8 cellular contexts compared by ENCODE assay signal in the genomic region with DNA sequence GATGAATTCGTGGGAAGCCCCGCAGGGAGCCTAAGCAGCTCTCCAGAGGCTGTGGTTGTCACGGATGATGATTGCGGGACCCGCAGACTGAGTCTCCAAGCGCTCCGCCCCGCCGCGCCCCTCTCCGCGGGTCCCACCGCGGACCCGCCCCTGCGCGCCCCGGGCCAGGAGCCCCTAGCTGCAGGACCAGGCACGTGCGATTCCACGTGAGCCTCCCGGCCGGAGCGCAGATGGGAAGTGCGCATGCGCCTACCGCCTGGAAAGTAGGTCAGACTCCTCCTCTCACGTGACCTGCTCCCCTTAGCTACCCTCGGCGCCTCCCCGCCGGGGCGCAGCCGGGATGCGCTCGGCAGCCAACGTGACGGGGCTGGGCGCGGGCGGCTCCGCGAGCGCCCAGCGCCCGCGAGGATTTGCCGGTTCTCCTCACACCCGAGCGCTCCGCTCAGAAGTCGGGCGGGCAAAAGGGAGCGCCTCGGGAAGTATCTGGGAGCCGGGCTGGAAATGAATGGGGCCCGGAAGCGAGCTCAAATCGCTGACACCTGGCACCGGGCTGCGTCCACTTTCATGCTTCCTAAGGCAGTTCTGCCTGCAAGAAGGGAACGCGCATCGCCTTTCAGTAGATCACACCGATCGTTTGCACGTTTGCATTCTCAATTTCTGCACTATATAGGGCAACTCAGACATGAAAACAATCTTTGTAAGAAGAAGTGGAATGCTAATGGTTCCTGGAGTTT. TPM values are rescaled to one million over a fixed set of nuclear protein-coding genes. Genes with fewer than 3 reads are reported as not detected.
DNase-seq lines count a peak whose midpoint lies in the region; ATAC-seq and TF ChIP-seq lines count a peak whose summit lies in the region.

No MANE protein-coding gene starts in this region.

- H3K9me3 Mint-ChIP-seq in chondrocyte (ENCODE audit: low read depth): peaks cover 4% of the 10 kb centered on the region

- CTCF ChIA-PET in AG04450 (lab: Charles Lee): interaction anchor here (0.6 to 3.9 kb wide), 6 partner anchors 27 to 1616 kb away, joined by 3 to 24 read pairs (median 5); partner anchors contain the start of gene HLF

- H3K27me3 ChIP-seq in AG04450 (ENCODE audit: control insufficient read depth, insufficient read depth, low read length) (peaks cover 2% of the 10 kb centered on the region), kidney epithelial cell (ENCODE audit: control insufficient read depth, insufficient read depth, low read length) (no peaks in the 10 kb centered on the region)

- DNase-seq in AG04450 (ENCODE audit: low read depth, low spot score) (peak; percentile 73), NCI-H2196 treated with DMSO at 0.1 percent for 48 hours (lab: John Stamatoyannopoulos, UW; ENCODE audit: unreplicated experiment) (peak; percentile 90), chondrocyte (ENCODE audit: low spot score) (peak; percentile 95), kidney epithelial cell (ENCODE audit: low read depth) (peak; percentile 72)
- peak; percentile 79 to 80 for DNase-seq in activated CD4-positive, alpha-beta T cell treated with anti-CD3 and anti-CD28 coated beads for 24 hours (ENCODE audit: low read depth in 2 of 2)
- DNase-seq in stimulated activated CD4-positive, alpha-beta T cell treated with anti-CD3 and anti-CD28 coated beads, Interleukin-15, amount 100 ng/mL, for 24 hours: peak; percentile 92

- no peaks in the 10 kb centered on the region for H3K36me3 Mint-ChIP-seq in chondrocyte (ENCODE audit: low read depth)

- H3K27ac ChIP-seq in AG04450 (ENCODE audit: low read depth, low read length): no peak overlapping the region

- H3K36me3 ChIP-seq in kidney epithelial cell (ENCODE audit: control insufficient read depth, insufficient read depth, low read length): no peaks in the 10 kb centered on the region

- H3K27ac Mint-ChIP-seq in chondrocyte (ENCODE audit: unreplicated experiment): no peak overlapping the region

- H3K9me3 ChIP-seq in AG04450 (ENCODE audit: control insufficient read depth, insufficient read depth, low read length): no peaks in the 10 kb centered on the region

- H3K4me3 Mint-ChIP-seq in chondrocyte (ENCODE audit: unreplicated experiment): peak overlapping the region; percentile 78

- H3K4me3 ChIP-seq in AG04450 (ENCODE audit: low read depth, low read length) (peak overlapping the region; percentile 71), kidney epithelial cell (ENCODE audit: low read depth, low read length) (peak overlapping the region; percentile 52)

- H3K4me1 Mint-ChIP-seq in chondrocyte (ENCODE audit: low read depth): peaks cover 10% of the 10 kb centered on the region

- no peak for TF ChIP-seq CTCF in AG04450 (IDR thresholded peaks at IDR 0.05; ENCODE audit: low read depth, low read length)
- no peak for TF ChIP-seq CTCF in chondrocyte (IDR thresholded peaks at IDR 0.05)
- no peak for TF ChIP-seq CTCF in kidney epithelial cell (IDR thresholded peaks at IDR 0.05; ENCODE audit: insufficient read depth, low read length, poor library complexity, severe bottlenecking)

- peaks cover 20% of the 10 kb centered on the region for H3K27me3 Mint-ChIP-seq in chondrocyte (ENCODE audit: low read depth)

- POLR2A ChIA-PET in AG04450 (lab: Yijun Ruan, JAX): no interaction called here

- ATAC-seq in GM18909 (IDR thresholded peaks at IDR 0.05; ENCODE audit: poor library complexity, unreplicated experiment) (peak; percentile 93), HG03139 (IDR thresholded peaks at IDR 0.05; ENCODE audit: unreplicated experiment) (peak; percentile 90)

RNA-seq across cellular contexts. Expression of gene HLF, which starts 26.4 kb away (rescaled TPM):
- polyA plus RNA-seq in AG04450 (2011; rRNA removed): not detected in 2 replicates
- polyA minus RNA-seq in AG04450 (2011; rRNA and poly(A)+ RNA removed): not detected in 2 replicates
- total RNA-seq in chondrocyte (0.18 to 0.47 TPM (median 0.27 TPM) in 3 replicates), kidney epithelial cell (0.25 and 0.34 TPM in 2 replicates)
